11 cellular contexts compared by ENCODE assay signal in the genomic region with DNA sequence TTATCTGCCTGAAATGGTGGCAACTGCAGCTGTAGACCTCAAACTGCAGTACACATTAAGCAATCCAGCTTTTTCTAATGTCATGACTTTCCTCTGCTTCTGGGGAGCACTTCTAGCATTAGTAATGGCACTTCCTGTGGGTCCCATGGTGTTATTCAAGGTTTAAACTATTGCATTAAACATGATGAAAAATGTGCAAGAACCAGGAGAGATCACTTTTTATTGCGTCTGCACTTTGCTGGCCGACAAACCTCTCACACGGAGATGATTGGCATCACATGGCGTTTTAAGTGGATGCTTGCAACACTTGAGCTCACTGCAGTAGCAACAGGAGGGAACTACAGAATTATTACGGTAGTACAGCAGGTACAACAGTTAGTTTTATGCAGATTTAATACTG.
DNase-seq lines count a peak whose midpoint lies in the region; ATAC-seq and TF ChIP-seq lines count a peak whose summit lies in the region.
"Had no signal": no experiment of that assay in that cellular context is flagged by ENCODE, and none has a peak within 500 bp of the region (broad histone marks: within the 10 kb centered on the region; RNA-seq: fewer than 3 reads in every experiment).

No MANE protein-coding gene starts in this region.

- DNase-seq in CD1c-positive myeloid dendritic cell (ENCODE audit: extremely low spot score), result peak; percentile 19
- peak; percentile 52 for DNase-seq in GM04503 (ENCODE audit: low read depth)
- peak; percentile 50 for DNase-seq in NCI-H345 treated with DMSO at 0.1 percent for 48 hours (lab: John Stamatoyannopoulos, UW; ENCODE audit: unreplicated experiment)
- peak; percentile 52 for DNase-seq in fibroblast of pulmonary artery (ENCODE audit: low read depth)
- DNase-seq in SW 1271 (lab: John Stamatoyannopoulos, UW), result no peak
- no peak for DNase-seq in middle frontal gyrus (ENCODE audit: extremely low spot score, low spot score)
- DNase-seq in dedifferentiated amniotic fluid mesenchymal stem cell (ENCODE audit: extremely low spot score), result no peak
- DNase-seq: central memory CD4-positive, alpha-beta T cell; islet precursor cell had no signal

- TF ChIP-seq CTCF in fibroblast of pulmonary artery (IDR thresholded peaks at IDR 0.05; ENCODE audit: low read length, missing control alignments), result no peak

- ATAC-seq in HG03139 (IDR thresholded peaks at IDR 0.05; ENCODE audit: unreplicated experiment), result no peak
- ATAC-seq: esophagus mucosa had no signal

- H3K4me3 ChIP-seq in fibroblast of pulmonary artery (replicated peaks; ENCODE audit: low read depth, low read length), result no peak overlapping the region

Comparison
In these comparisons a context has a peak if more than half of its experiments do, and no peak if none do; other contexts are left out.
1. DNase-seq: peak in CD1c-positive myeloid dendritic cell (single experiment), GM04503 (single experiment), NCI-H345 treated with DMSO at 0.1 percent for 48 hours (single experiment) and fibroblast of pulmonary artery (single experiment); none in SW 1271 (0 of 2), middle frontal gyrus (single experiment) and dedifferentiated amniotic fluid mesenchymal stem cell (single experiment).